In genomic region chr17:27990979-27991378, GRCh38 we compare ENCODE assay signal across 36 cellular contexts.
"Had no signal": no experiment of that assay in that cellular context is flagged by ENCODE, and none has a peak within 500 bp of the region (broad histone marks: within the 10 kb centered on the region; RNA-seq: fewer than 3 reads in every experiment).

No MANE protein-coding gene starts in this region.

- H3K9me3 ChIP-seq: adrenal gland, ascending aorta, breast epithelium, esophagus squamous epithelium, gastroesophageal sphincter had no signal

- ATAC-seq: activated CD4-positive, alpha-beta T cell treated with anti-CD3 and anti-CD28 coated beads for 36 hours; activated CD8-positive, alpha-beta memory T cell treated with anti-CD3 and anti-CD28 coated beads, Interleukin-2, amount 10 ng/mL, durations not matched to agents 7 days and 5 days; activated CD8-positive, alpha-beta T cell treated with anti-CD3 and anti-CD28 coated beads, Interleukin-2, amount 10 ng/mL, durations not matched to agents 7 days and 5 days; activated naive CD8-positive, alpha-beta T cell treated with anti-CD3 and anti-CD28 coated beads, Interleukin-2, amount 50 U/mL, for 24 hours; gastroesophageal sphincter; T-cell had no signal

- H3K4me3 ChIP-seq: adrenal gland, ascending aorta, breast epithelium, cardiac muscle cell, esophagus squamous epithelium, gastroesophageal sphincter had no signal

- H3K36me3 Mint-ChIP-seq: activated CD4-positive, alpha-beta memory T cell treated with anti-CD3 and anti-CD28 coated beads for 36 hours; activated CD8-positive, alpha-beta memory T cell treated with anti-CD3 and anti-CD28 coated beads, Interleukin-2, amount 10 ng/mL, durations not matched to agents 7 days and 5 days; activated naive CD4-positive, alpha-beta T cell treated with anti-CD3 and anti-CD28 coated beads, Interleukin-2, amount 50 U/mL, for 24 hours; activated naive CD8-positive, alpha-beta T cell treated with anti-CD3 and anti-CD28 coated beads for 36 hours; brain; T-cell had no signal

- H3K27me3 Mint-ChIP-seq: activated CD4-positive, alpha-beta memory T cell treated with anti-CD3 and anti-CD28 coated beads for 36 hours had no signal

- H3K9me3 Mint-ChIP-seq: activated B cell treated with CpG ODN at 0.5 μM for 24 hours; activated CD4-positive, alpha-beta memory T cell treated with anti-CD3 and anti-CD28 coated beads for 36 hours; activated CD4-positive, alpha-beta T cell treated with anti-CD3 and anti-CD28 coated beads, Interleukin-2, amount 10 ng/mL, durations not matched to agents 24 days and 14 days; activated naive CD4-positive, alpha-beta T cell treated with anti-CD3 and anti-CD28 coated beads for 36 hours; activated naive CD4-positive, alpha-beta T cell treated with anti-CD3 and anti-CD28 coated beads, Interleukin-2, amount 50 U/mL, for 24 hours; activated naive CD8-positive, alpha-beta T cell treated with anti-CD3 and anti-CD28 coated beads for 36 hours; activated naive CD8-positive, alpha-beta T cell treated with anti-CD3 and anti-CD28 coated beads, Interleukin-2, amount 50 U/mL, for 24 hours; activated T-helper 1 cell treated with anti-CD3 and anti-CD28 coated beads, Interleukin-12 subunit alpha, Interleukin-12 subunit beta, Interleukin-2, Interleukin-4 antibody, amounts not matched to agents 30 ng/mL and 10 ng/mL and 1 ng/mL, durations not matched to agents 14 hours and 24 hours and 36 hours; activated T-helper 2 cell treated with anti-CD3 and anti-CD28 coated beads, Interferon-gamma antibody, Interleukin-2, Interleukin-4, amounts not matched to agents 10 μg/mL and 5 μg/mL and 100 μg/mL, durations not matched to agents 14 hours and 24 hours and 36 hours; T-cell; T-helper 1 cell treated with Interleukin-12 subunit alpha and Interleukin-12 subunit beta and Interleukin-4 antibody, amounts not matched to agents 30 μg/mL and 1 μg/mL, for 36 hours had no signal

- H3K27ac ChIP-seq: adrenal gland, ascending aorta, breast epithelium, cardiac muscle cell, epithelial cell of prostate, esophagus squamous epithelium, gastroesophageal sphincter, WERI-Rb-1 had no signal

- H3K36me3 ChIP-seq: adrenal gland, ascending aorta, breast epithelium, cardiac muscle cell, esophagus squamous epithelium, gastroesophageal sphincter, WERI-Rb-1 had no signal

- DNase-seq: activated B cell treated with CpG ODN at 0.5 μM for 24 hours; activated CD4-positive, alpha-beta memory T cell treated with anti-CD3 and anti-CD28 coated beads for 36 hours; activated CD4-positive, alpha-beta T cell treated with anti-CD3 and anti-CD28 coated beads for 36 hours; activated CD4-positive, alpha-beta T cell treated with anti-CD3 and anti-CD28 coated beads, Interleukin-2, amount 10 ng/mL, durations not matched to agents 24 days and 14 days; activated CD4-positive, CD25-positive, alpha-beta regulatory T cell treated with anti-CD3 and anti-CD28 coated beads, Interleukin-2, amount 50 U/mL, for 72 hours; activated CD8-positive, alpha-beta memory T cell treated with anti-CD3 and anti-CD28 coated beads, Interleukin-2, amount 10 ng/mL, durations not matched to agents 7 days and 5 days; activated CD8-positive, alpha-beta memory T cell treated with anti-CD3 and anti-CD28 coated beads, Interleukin-2, amount 50 U/mL, for 4 hours; activated CD8-positive, alpha-beta T cell treated with anti-CD3 and anti-CD28 coated beads, Interleukin-2, amount 10 ng/mL, durations not matched to agents 7 days and 5 days; activated effector memory CD4-positive, alpha-beta T cell treated with anti-CD3 and anti-CD28 coated beads, Interleukin-2, amount 50 U/mL, for 16 hours; activated naive CD4-positive, alpha-beta T cell treated with anti-CD3 and anti-CD28 coated beads for 36 hours; activated naive CD8-positive, alpha-beta T cell treated with anti-CD3 and anti-CD28 coated beads for 36 hours; activated naive CD8-positive, alpha-beta T cell treated with anti-CD3 and anti-CD28 coated beads, Interleukin-2, amount 50 U/mL, for 24 hours; activated T-cell treated with anti-CD3 and anti-CD28 coated beads, Interleukin-2, amount 50 U/mL, for 1 hour; activated T-cell treated with anti-CD3 and anti-CD28 coated beads, Interleukin-2, amount 50 U/mL, for 48 hours; adrenal gland; amygdala; central memory CD4-positive, alpha-beta T cell; cerebellar nuclear complex; cortex of kidney; effector CD8-positive, alpha-beta T cell; esophagus squamous epithelium; foreskin melanocyte; SW 1271; T-cell; T1000; WERI-Rb-1 had no signal

- H3K27ac Mint-ChIP-seq: activated B cell treated with CpG ODN at 0.5 μM for 24 hours; activated CD4-positive, alpha-beta memory T cell treated with anti-CD3 and anti-CD28 coated beads for 36 hours; activated CD4-positive, alpha-beta T cell treated with anti-CD3 and anti-CD28 coated beads for 36 hours; activated CD4-positive, alpha-beta T cell treated with anti-CD3 and anti-CD28 coated beads, Interleukin-2, amount 10 ng/mL, durations not matched to agents 24 days and 14 days; activated CD8-positive, alpha-beta memory T cell treated with anti-CD3 and anti-CD28 coated beads, Interleukin-2, amount 10 ng/mL, durations not matched to agents 7 days and 5 days; activated CD8-positive, alpha-beta T cell treated with anti-CD3 and anti-CD28 coated beads, Interleukin-2, amount 10 ng/mL, durations not matched to agents 7 days and 5 days; activated naive CD4-positive, alpha-beta T cell treated with anti-CD3 and anti-CD28 coated beads for 36 hours; activated naive CD4-positive, alpha-beta T cell treated with anti-CD3 and anti-CD28 coated beads, Interleukin-2, amount 50 U/mL, for 24 hours; activated naive CD8-positive, alpha-beta T cell treated with anti-CD3 and anti-CD28 coated beads for 36 hours; activated naive CD8-positive, alpha-beta T cell treated with anti-CD3 and anti-CD28 coated beads, Interleukin-2, amount 50 U/mL, for 24 hours; activated T-helper 1 cell treated with anti-CD3 and anti-CD28 coated beads, Interleukin-12 subunit alpha, Interleukin-12 subunit beta, Interleukin-2, Interleukin-4 antibody, amounts not matched to agents 30 ng/mL and 10 ng/mL and 1 ng/mL, durations not matched to agents 14 hours and 24 hours and 36 hours; activated T-helper 2 cell treated with anti-CD3 and anti-CD28 coated beads, Interferon-gamma antibody, Interleukin-2, Interleukin-4, amounts not matched to agents 10 μg/mL and 5 μg/mL and 100 μg/mL, durations not matched to agents 14 hours and 24 hours and 36 hours; brain; T-cell; T-helper 1 cell treated with Interleukin-12 subunit alpha and Interleukin-12 subunit beta and Interleukin-4 antibody, amounts not matched to agents 30 μg/mL and 1 μg/mL, for 36 hours had no signal

- H3K4me1 Mint-ChIP-seq: activated CD4-positive, alpha-beta T cell treated with anti-CD3 and anti-CD28 coated beads for 36 hours; activated CD4-positive, alpha-beta T cell treated with anti-CD3 and anti-CD28 coated beads, Interleukin-2, amount 10 ng/mL, durations not matched to agents 24 days and 14 days; activated CD8-positive, alpha-beta memory T cell treated with anti-CD3 and anti-CD28 coated beads, Interleukin-2, amount 10 ng/mL, durations not matched to agents 7 days and 5 days; activated naive CD4-positive, alpha-beta T cell treated with anti-CD3 and anti-CD28 coated beads, Interleukin-2, amount 50 U/mL, for 24 hours; activated naive CD8-positive, alpha-beta T cell treated with anti-CD3 and anti-CD28 coated beads for 36 hours; activated naive CD8-positive, alpha-beta T cell treated with anti-CD3 and anti-CD28 coated beads, Interleukin-2, amount 50 U/mL, for 24 hours; T-cell had no signal

- H3K4me3 Mint-ChIP-seq: activated B cell treated with CpG ODN at 0.5 μM for 24 hours; activated CD4-positive, alpha-beta memory T cell treated with anti-CD3 and anti-CD28 coated beads for 36 hours; activated CD4-positive, alpha-beta T cell treated with anti-CD3 and anti-CD28 coated beads for 36 hours; activated CD4-positive, alpha-beta T cell treated with anti-CD3 and anti-CD28 coated beads, Interleukin-2, amount 10 ng/mL, durations not matched to agents 24 days and 14 days; activated CD8-positive, alpha-beta memory T cell treated with anti-CD3 and anti-CD28 coated beads, Interleukin-2, amount 10 ng/mL, durations not matched to agents 7 days and 5 days; activated CD8-positive, alpha-beta T cell treated with anti-CD3 and anti-CD28 coated beads, Interleukin-2, amount 10 ng/mL, durations not matched to agents 7 days and 5 days; activated naive CD4-positive, alpha-beta T cell treated with anti-CD3 and anti-CD28 coated beads for 36 hours; activated naive CD4-positive, alpha-beta T cell treated with anti-CD3 and anti-CD28 coated beads, Interleukin-2, amount 50 U/mL, for 24 hours; activated naive CD8-positive, alpha-beta T cell treated with anti-CD3 and anti-CD28 coated beads for 36 hours; activated naive CD8-positive, alpha-beta T cell treated with anti-CD3 and anti-CD28 coated beads, Interleukin-2, amount 50 U/mL, for 24 hours; activated T-helper 1 cell treated with anti-CD3 and anti-CD28 coated beads, Interleukin-12 subunit alpha, Interleukin-12 subunit beta, Interleukin-2, Interleukin-4 antibody, amounts not matched to agents 30 ng/mL and 10 ng/mL and 1 ng/mL, durations not matched to agents 14 hours and 24 hours and 36 hours; brain; T-cell; T-helper 1 cell treated with Interleukin-12 subunit alpha and Interleukin-12 subunit beta and Interleukin-4 antibody, amounts not matched to agents 30 μg/mL and 1 μg/mL, for 36 hours had no signal

- H3K4me1 ChIP-seq: adrenal gland, ascending aorta, breast epithelium, esophagus squamous epithelium, gastroesophageal sphincter had no signal
